ENCODE assay signal across 1 cellular context in the genomic region with DNA sequence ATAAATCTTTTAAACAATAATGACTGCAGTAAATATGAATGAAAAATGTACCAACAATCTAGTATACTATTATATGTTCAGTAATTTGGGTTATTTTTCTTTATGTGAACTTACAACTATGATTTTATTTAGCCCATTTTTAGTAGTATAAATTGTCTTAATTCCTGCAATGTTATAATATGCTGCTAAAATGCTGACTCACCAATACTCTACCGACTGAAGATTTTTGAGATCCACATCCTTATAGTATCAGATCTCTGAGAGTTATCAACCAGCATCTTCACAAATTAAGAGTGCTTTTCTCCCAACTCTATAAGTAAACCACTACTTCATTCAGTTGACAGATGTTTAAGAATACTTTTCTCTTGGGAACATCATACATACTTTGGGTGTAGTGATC.
TF ChIP-seq lines count a peak whose summit lies in the region.

No MANE protein-coding gene starts in this region.

TF ChIP-seq in K562, 482 proteins besides CTCF, POLR2A, EP300 and RAD21 (continued from another document):
- TF ChIP-seq, protein P1, sequence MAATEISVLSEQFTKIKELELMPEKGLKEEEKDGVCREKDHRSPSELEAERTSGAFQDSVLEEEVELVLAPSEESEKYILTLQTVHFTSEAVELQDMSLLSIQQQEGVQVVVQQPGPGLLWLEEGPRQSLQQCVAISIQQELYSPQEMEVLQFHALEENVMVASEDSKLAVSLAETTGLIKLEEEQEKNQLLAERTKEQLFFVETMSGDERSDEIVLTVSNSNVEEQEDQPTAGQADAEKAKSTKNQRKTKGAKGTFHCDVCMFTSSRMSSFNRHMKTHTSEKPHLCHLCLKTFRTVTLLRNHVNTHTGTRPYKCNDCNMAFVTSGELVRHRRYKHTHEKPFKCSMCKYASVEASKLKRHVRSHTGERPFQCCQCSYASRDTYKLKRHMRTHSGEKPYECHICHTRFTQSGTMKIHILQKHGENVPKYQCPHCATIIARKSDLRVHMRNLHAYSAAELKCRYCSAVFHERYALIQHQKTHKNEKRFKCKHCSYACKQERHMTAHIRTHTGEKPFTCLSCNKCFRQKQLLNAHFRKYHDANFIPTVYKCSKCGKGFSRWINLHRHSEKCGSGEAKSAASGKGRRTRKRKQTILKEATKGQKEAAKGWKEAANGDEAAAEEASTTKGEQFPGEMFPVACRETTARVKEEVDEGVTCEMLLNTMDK (IDR thresholded peaks at IDR 0.05; ENCODE audit: borderline replicate concordance, insufficient read depth, low read depth, low read length, poor library complexity, severe bottlenecking) = no peak
- TF ChIP-seq, protein P2, sequence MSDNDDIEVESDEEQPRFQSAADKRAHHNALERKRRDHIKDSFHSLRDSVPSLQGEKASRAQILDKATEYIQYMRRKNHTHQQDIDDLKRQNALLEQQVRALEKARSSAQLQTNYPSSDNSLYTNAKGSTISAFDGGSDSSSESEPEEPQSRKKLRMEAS (CRISPR knock-in tag; IDR thresholded peaks at IDR 0.05) = no peak
- no peak for TF ChIP-seq ZSCAN32 (CRISPR knock-in tag; IDR thresholded peaks at IDR 0.05)
- TF ChIP-seq MAFF (IDR thresholded peaks at IDR 0.05; ENCODE audit: low read length) = peak; percentile 89
- TF ChIP-seq NFE2 (IDR thresholded peaks at IDR 0.05; ENCODE audit: low read depth) = peak; percentile 45
- TF ChIP-seq ZNF586 (CRISPR knock-in tag; conservative IDR thresholded peaks at IDR 0.05) = no peak
- peak; percentile 89 for TF ChIP-seq C11orf30 (IDR thresholded peaks at IDR 0.05; ENCODE audit: low read depth)
- peak; percentile 94 for TF ChIP-seq ZNF316 (IDR thresholded peaks at IDR 0.05)
- peak; percentile 89 for TF ChIP-seq MAFK (IDR thresholded peaks at IDR 0.05; ENCODE audit: low read length)
- TF ChIP-seq ZSCAN29 (IDR thresholded peaks at IDR 0.05) = no peak
